Comparison of ENCODE assay signal across 1 cellular context in the genomic region with DNA sequence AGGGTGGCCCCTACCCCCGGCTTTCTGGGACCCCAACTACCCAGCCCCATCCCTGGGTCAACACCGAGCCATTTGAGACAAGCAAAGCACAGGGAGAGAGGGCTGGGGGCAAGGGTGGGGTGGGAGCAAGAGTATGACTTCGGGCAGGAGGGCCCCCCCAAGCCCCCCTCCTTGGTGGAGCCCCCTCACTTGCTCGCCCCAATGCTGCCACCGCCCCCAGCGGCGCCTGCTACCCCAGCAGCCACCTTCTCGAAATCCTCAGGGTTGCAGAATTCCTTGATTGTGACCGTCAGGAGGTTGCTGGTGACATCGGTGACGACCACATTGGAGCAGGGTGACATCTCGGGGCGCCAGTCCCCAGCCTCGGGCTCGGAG.
TF ChIP-seq lines count a peak whose summit lies in the region.

No MANE protein-coding gene starts in this region.

TF ChIP-seq in GM23338, 12 proteins besides CTCF, POLR2A, EP300 and RAD21 (continued from another document):
- no peak for TF ChIP-seq ZNF462 (CRISPR knock-in tag; IDR thresholded peaks at IDR 0.05)
- TF ChIP-seq ZNF331 (CRISPR knock-in tag; IDR thresholded peaks at IDR 0.05; ENCODE audit: low read depth): no peak
- no peak for TF ChIP-seq STAT1 (IDR thresholded peaks at IDR 0.05; ENCODE audit: unreplicated experiment)
- TF ChIP-seq, protein P1, sequence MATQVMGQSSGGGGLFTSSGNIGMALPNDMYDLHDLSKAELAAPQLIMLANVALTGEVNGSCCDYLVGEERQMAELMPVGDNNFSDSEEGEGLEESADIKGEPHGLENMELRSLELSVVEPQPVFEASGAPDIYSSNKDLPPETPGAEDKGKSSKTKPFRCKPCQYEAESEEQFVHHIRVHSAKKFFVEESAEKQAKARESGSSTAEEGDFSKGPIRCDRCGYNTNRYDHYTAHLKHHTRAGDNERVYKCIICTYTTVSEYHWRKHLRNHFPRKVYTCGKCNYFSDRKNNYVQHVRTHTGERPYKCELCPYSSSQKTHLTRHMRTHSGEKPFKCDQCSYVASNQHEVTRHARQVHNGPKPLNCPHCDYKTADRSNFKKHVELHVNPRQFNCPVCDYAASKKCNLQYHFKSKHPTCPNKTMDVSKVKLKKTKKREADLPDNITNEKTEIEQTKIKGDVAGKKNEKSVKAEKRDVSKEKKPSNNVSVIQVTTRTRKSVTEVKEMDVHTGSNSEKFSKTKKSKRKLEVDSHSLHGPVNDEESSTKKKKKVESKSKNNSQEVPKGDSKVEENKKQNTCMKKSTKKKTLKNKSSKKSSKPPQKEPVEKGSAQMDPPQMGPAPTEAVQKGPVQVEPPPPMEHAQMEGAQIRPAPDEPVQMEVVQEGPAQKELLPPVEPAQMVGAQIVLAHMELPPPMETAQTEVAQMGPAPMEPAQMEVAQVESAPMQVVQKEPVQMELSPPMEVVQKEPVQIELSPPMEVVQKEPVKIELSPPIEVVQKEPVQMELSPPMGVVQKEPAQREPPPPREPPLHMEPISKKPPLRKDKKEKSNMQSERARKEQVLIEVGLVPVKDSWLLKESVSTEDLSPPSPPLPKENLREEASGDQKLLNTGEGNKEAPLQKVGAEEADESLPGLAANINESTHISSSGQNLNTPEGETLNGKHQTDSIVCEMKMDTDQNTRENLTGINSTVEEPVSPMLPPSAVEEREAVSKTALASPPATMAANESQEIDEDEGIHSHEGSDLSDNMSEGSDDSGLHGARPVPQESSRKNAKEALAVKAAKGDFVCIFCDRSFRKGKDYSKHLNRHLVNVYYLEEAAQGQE (IDR thresholded peaks at IDR 0.05; ENCODE audit: unreplicated experiment): no peak
